ENCODE assay signal across 1 cellular context in the genomic region with DNA sequence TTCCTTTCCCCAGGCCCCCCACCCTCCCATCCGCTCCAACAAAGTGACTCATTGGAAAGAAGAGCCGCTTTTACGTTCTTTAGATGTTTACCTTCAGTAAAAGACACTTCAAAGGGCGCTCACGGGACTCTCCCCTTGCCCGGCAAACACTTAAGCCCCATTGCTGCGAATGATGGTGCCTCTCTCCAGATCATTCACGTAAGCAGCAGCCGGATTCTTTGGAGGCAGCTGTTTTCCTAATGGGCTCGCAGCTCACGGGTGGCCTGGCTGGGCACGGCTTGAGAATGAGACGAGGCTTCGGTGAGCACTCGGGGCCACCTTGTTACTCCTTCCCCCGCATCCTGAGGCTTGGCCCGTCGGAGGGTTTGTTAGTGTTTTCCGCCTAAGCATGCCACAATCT.
TF ChIP-seq lines count a peak whose summit lies in the region.

No MANE protein-coding gene starts in this region.

TF ChIP-seq in H1, 55 proteins besides CTCF, POLR2A, EP300 and RAD21 (continued from another document):
- TF ChIP-seq CHD1 (IDR thresholded peaks at IDR 0.05; ENCODE audit: low read depth, low read length) (no peak), CBX8 (IDR thresholded peaks at IDR 0.05; ENCODE audit: borderline replicate concordance, low read depth, low read length) (no peak)
